Comparison of ENCODE assay signal across 13 cellular contexts in genomic region chr16:2784536-2785100, GRCh38. TPM values are rescaled to one million over a fixed set of nuclear protein-coding genes. Genes with fewer than 3 reads are reported as not detected.
DNase-seq lines count a peak whose midpoint lies in the region; ATAC-seq, FAIRE-seq and TF ChIP-seq lines count a peak whose summit lies in the region.
"Had no signal": no experiment of that assay in that cellular context is flagged by ENCODE, and none has a peak within 500 bp of the region (broad histone marks: within the 10 kb centered on the region; RNA-seq: fewer than 3 reads in every experiment).

No MANE protein-coding gene starts in this region.

- peak overlapping the region; percentile 68 for H3K27ac Mint-ChIP-seq in CD4-positive, alpha-beta T cell
- H3K27ac Mint-ChIP-seq: progenitor cell of endocrine pancreas had no signal

- H3K27me3 ChIP-seq in CD4-positive, alpha-beta T cell (ENCODE audit: control insufficient read depth, insufficient read depth, low read length) = peaks cover 4% of the 10 kb centered on the region
- H3K27me3 ChIP-seq in HUES6 (ENCODE audit: control insufficient read depth, insufficient read depth, low read length) = peaks cover 33% of the 10 kb centered on the region
- H3K27me3 ChIP-seq in effector memory CD4-positive, alpha-beta T cell (replicated peaks; ENCODE audit: control insufficient read depth, insufficient read depth, low read length, poor library complexity, severe bottlenecking) = no peaks in the 10 kb centered on the region
- H3K27me3 ChIP-seq in pancreas = no peaks in the 10 kb centered on the region
- H3K27me3 ChIP-seq in HAP-1 (ENCODE audit: low read depth) = peaks cover 8% of the 10 kb centered on the region; the same call in 1 of the 2 replicates

- 49 to 51% methylated on average over 15 of the region's 15 CpGs for WGBS in pancreas, 2 donors

- H3K27me3 Mint-ChIP-seq in CD4-positive, alpha-beta T cell = peaks cover 11% of the 10 kb centered on the region

- H3K4me1 Mint-ChIP-seq in CD4-positive, alpha-beta T cell (ENCODE audit: low read depth) = peaks cover 4% of the 10 kb centered on the region

- H3K36me3 ChIP-seq in HUES6 (ENCODE audit: control insufficient read depth, insufficient read depth, low read length) (no peaks in the 10 kb centered on the region), pancreas (no peaks in the 10 kb centered on the region), HAP-1 (replicated peaks) (no peaks in the 10 kb centered on the region)
- H3K36me3 ChIP-seq in effector memory CD4-positive, alpha-beta T cell (ENCODE audit: control insufficient read depth, insufficient read depth, low read length) = no peaks in the 10 kb centered on the region

- H3K36me3 Mint-ChIP-seq in CD4-positive, alpha-beta T cell (ENCODE audit: low read depth) = no peaks in the 10 kb centered on the region

- CTCF ChIA-PET in CD4-positive, alpha-beta T cell (lab: Charles Lee) = no interaction called here

- H3K9me3 Mint-ChIP-seq in CD4-positive, alpha-beta T cell = no peaks in the 10 kb centered on the region

- peak in 1 of 10 experiments; percentile 46 for DNase-seq in CD4-positive, alpha-beta T cell
- DNase-seq in effector memory CD4-positive, alpha-beta T cell = no peak
- DNase-seq in pancreas (peak in 3 of 6 donors; percentile 14 to 41 (median 14)), NCI-H2196 treated with DMSO at 0.1 percent for 48 hours (lab: John Stamatoyannopoulos, UW; ENCODE audit: unreplicated experiment) (no peak), HAP-1 (ENCODE audit: low spot score in 2 of 2) (no peak)
- DNase-seq: DMS79, KG1, NCI-H2171 had no signal

- no peak overlapping the region for H3K9ac ChIP-seq in HUES6 (ENCODE audit: low read length)

- H3K4me3 Mint-ChIP-seq in CD4-positive, alpha-beta T cell = peak overlapping the region; percentile 93

- no peak overlapping the region for H3K27ac ChIP-seq in CD4-positive, alpha-beta T cell (ENCODE audit: low read depth, low read length)
- H3K27ac ChIP-seq in HUES6 (ENCODE audit: low read depth, low read length) (no peak overlapping the region), pancreas (no peak overlapping the region)
- H3K27ac ChIP-seq in effector memory CD4-positive, alpha-beta T cell (ENCODE audit: insufficient read depth, low read length, poor library complexity, severe bottlenecking) = no peak overlapping the region

- FAIRE-seq in pancreas (lab: Jason Lieb, UNC) = no peak
- FAIRE-seq: kidney had no signal

- H3K4me3 ChIP-seq in HUES6 (ENCODE audit: low read depth, low read length) (peak overlapping the region; percentile 54; the same call in 1 of the 2 replicates), pancreas (peak overlapping the region in 2 of 4 donors; percentile 28 to 42), HAP-1 (no peak overlapping the region)
- peak overlapping the region; percentile 66 for H3K4me3 ChIP-seq in effector memory CD4-positive, alpha-beta T cell (ENCODE audit: insufficient read depth, low read depth, low read length, poor library complexity, severe bottlenecking)

- POLR2A ChIA-PET in CD4-positive, alpha-beta T cell (lab: Charles Lee) = interaction anchor here (0.9 to 3.6 kb wide), 2 partner anchors 31 to 98 kb away, joined by 3 to 16 read pairs; partner anchors contain the start of genes FLYWCH2 and SRRM2

- H3K4me1 ChIP-seq in HUES6 (ENCODE audit: control insufficient read depth, insufficient read depth, low read length) (0 out of 2 replicates have a peak, but pooled peaks cover 10% of the 10 kb centered on the region), pancreas (no peaks in the 10 kb centered on the region), HAP-1 (no peaks in the 10 kb centered on the region)
- H3K4me1 ChIP-seq in effector memory CD4-positive, alpha-beta T cell (ENCODE audit: control insufficient read depth, insufficient read depth, low read length, poor library complexity, severe bottlenecking) = peaks cover 18% of the 10 kb centered on the region

- H3K9me3 ChIP-seq in CD4-positive, alpha-beta T cell (ENCODE audit: control insufficient read depth, low read length) = no peaks in the 10 kb centered on the region
- no peaks in the 10 kb centered on the region for H3K9me3 ChIP-seq in HUES6 (ENCODE audit: control insufficient read depth, insufficient read depth, low read depth, low read length)
- H3K9me3 ChIP-seq in effector memory CD4-positive, alpha-beta T cell (ENCODE audit: control insufficient read depth, low read length) = no peaks in the 10 kb centered on the region
- no peaks in the 10 kb centered on the region for H3K9me3 ChIP-seq in pancreas
- no peaks in the 10 kb centered on the region for H3K9me3 ChIP-seq in HAP-1

- TF ChIP-seq CTCF in CD4-positive, alpha-beta T cell (IDR thresholded peaks at IDR 0.05) = no peak
- no peak for TF ChIP-seq CTCF in pancreas (IDR thresholded peaks at IDR 0.05)

- no peak for ATAC-seq in CD4-positive, alpha-beta T cell (ENCODE audit: poor library complexity)
- ATAC-seq in pancreas (peak in 3 of 4 donors; percentile 25 to 28 (median 27)), HG02852 (IDR thresholded peaks at IDR 0.05; ENCODE audit: unreplicated experiment) (no peak), HG03442 (IDR thresholded peaks at IDR 0.05; ENCODE audit: unreplicated experiment) (no peak)

- intact Hi-C loops in CD4-positive, alpha-beta T cell (cut with DNase I, micrococcal nuclease) = no loop called here
- intact Hi-C loops in pancreas (cut with DNase I) = no loop called here

- in situ Hi-C loops in HAP-1 (cut with MboI; ENCODE audit: low sequenced_read_pairs) = no loop called here

RNA-seq across cellular contexts. Expression of gene PRSS33, which starts 2.7 kb away (rescaled TPM):
- not detected for total RNA-seq in CD4-positive, alpha-beta T cell
- not detected for total RNA-seq in pancreas
- under 1 TPM in 1 of 2 donors, not detected in 1; 0.05 TPM for polyA plus RNA-seq in pancreas
- total RNA-seq: kidney had no signal

RNA-seq across cellular contexts. Expression of gene ELOB, which starts 7.5 kb away (rescaled TPM):
- total RNA-seq in CD4-positive, alpha-beta T cell = 100 to 1,000 TPM; 102 to 103 TPM
- total RNA-seq in pancreas = 100 to 1,000 TPM in 2 of 6 donors, 10 to 100 TPM in 4; 69.9 to 107 (median 95.0) TPM
- 100 to 1,000 TPM; 157 to 318 TPM for polyA plus RNA-seq in pancreas

RNA-seq across cellular contexts. Expression of gene PRSS41, which starts 13.7 kb away (rescaled TPM):
- not detected for total RNA-seq in CD4-positive, alpha-beta T cell
- not detected for total RNA-seq in pancreas
- not detected for polyA plus RNA-seq in pancreas
- total RNA-seq: kidney, progenitor cell of endocrine pancreas had no signal

RNA-seq across cellular contexts. Expression of gene SRRM2, which starts 32.2 kb away (rescaled TPM):
- total RNA-seq in CD4-positive, alpha-beta T cell = 1,000 to 10,000 TPM; 1,187 to 1,199 TPM
- total RNA-seq in pancreas = 100 to 1,000 TPM; 244 to 448 (median 301) TPM
- 1,000 to 10,000 TPM in 1 of 2 donors, 100 to 1,000 TPM in 1; 850 to 1,932 TPM for polyA plus RNA-seq in pancreas

RNA-seq across cellular contexts. Expression of gene PRSS21, which starts 32.4 kb away (rescaled TPM):
- not detected for total RNA-seq in CD4-positive, alpha-beta T cell
- 1 to 10 TPM in 4 of 6 donors, under 1 TPM in 1, not detected in 1; 0.60 to 3.2 (median 1.4) TPM for total RNA-seq in pancreas
- polyA plus RNA-seq in pancreas = under 1 TPM; 0.59 to 0.99 TPM
- total RNA-seq: progenitor cell of endocrine pancreas had no signal

Comparison
In these comparisons a context has a peak if more than half of its experiments do, and no peak if none do; other contexts are left out.
1. ATAC-seq: peak in pancreas (3 of 4); none in CD4-positive, alpha-beta T cell (single experiment), HG02852 (single experiment) and HG03442 (single experiment).